Comparison of ENCODE assay signal across 21 cellular contexts in genomic region chr16:71794943-71795342, GRCh38. TPM values are rescaled to one million over a fixed set of nuclear protein-coding genes. Genes with fewer than 3 reads are reported as not detected.
A peak's percentile ranks its signal among the peaks of the same experiment; 100 is the strongest.
DNase-seq lines count a peak whose midpoint lies in the region; ATAC-seq, FAIRE-seq and TF ChIP-seq lines count a peak whose summit lies in the region.
"Had no signal": no experiment of that assay in that cellular context is flagged by ENCODE, and none has a peak within 500 bp of the region (broad histone marks: within the 10 kb centered on the region; RNA-seq: fewer than 3 reads in every experiment).

No MANE protein-coding gene starts in this region.

- H3K4me3 ChIP-seq in HepG2 (replicated peaks in 1 of 3; ENCODE audit: insufficient read depth in 1 of 3, low read depth in 2 of 3, low read length in 3 of 3) (no peak overlapping the region), right lobe of liver (no peak overlapping the region)
- H3K4me3 ChIP-seq: sigmoid colon had no signal

- H3K36me3 Mint-ChIP-seq in activated naive CD8-positive, alpha-beta T cell treated with anti-CD3 and anti-CD28 coated beads, Interleukin-2, amount 10 ng/mL, durations not matched to agents 7 days and 5 days: peaks cover 25% of the 10 kb centered on the region
- H3K36me3 Mint-ChIP-seq in naive B cell: peaks cover 0 to 6% of the 10 kb centered on the region in 2 donors

- H3K27ac ChIP-seq in HepG2 (ENCODE audit: extremely low read length, insufficient read depth, low read length): no peak overlapping the region
- no peak overlapping the region for H3K27ac ChIP-seq in right lobe of liver
- H3K27ac ChIP-seq: WERI-Rb-1 had no signal

- DNase-seq in HepG2 (ENCODE audit: low spot score) (no peak), right lobe of liver (no peak), naive B cell (no peak), omental fat pad (ENCODE audit: low spot score) (no peak), DMS79 treated with DMSO at 0.1 percent for 48 hours (lab: John Stamatoyannopoulos, UW) (no peak)
- no peak for DNase-seq in activated naive CD8-positive, alpha-beta T cell treated with anti-CD3 and anti-CD28 coated beads, Interleukin-2, amount 10 ng/mL, durations not matched to agents 7 days and 5 days
- DNase-seq: activated gamma-delta T cell, COR-L47, H7, hypothalamus, mesendoderm, MV-4-11, NCI-H2081, occipital lobe, sigmoid colon, SW 1271, WERI-Rb-1 had no signal

- no peaks in the 10 kb centered on the region for H3K27me3 ChIP-seq in HepG2 (ENCODE audit: control insufficient read depth in 1 of 2, insufficient read depth in 2 of 2, low read length in 2 of 2)
- no peaks in the 10 kb centered on the region for H3K27me3 ChIP-seq in right lobe of liver
- H3K27me3 ChIP-seq: sigmoid colon had no signal

- peaks cover 96% of the 10 kb centered on the region for H3K79me2 ChIP-seq in HepG2 (ENCODE audit: insufficient read depth, low read length)

- POLR2A ChIA-PET in HepG2 (lab: Yijun Ruan, JAX): interaction anchor here (2.4 kb wide), 1 partner anchor 13 kb away, joined by 15 read pairs; the partner anchor contains the start of gene AP1G1
- POLR2A ChIA-PET in activated naive CD8-positive, alpha-beta T cell treated with anti-CD3 and anti-CD28 coated beads, Interleukin-2, amount 10 ng/mL, durations not matched to agents 7 days and 5 days (lab: Charles Lee): interaction anchor here (1.4 to 1.9 kb wide), 2 partner anchors 13 to 99 kb away, joined by 4 to 11 read pairs; partner anchors contain the start of gene AP1G1

- TF ChIP-seq RAD21 in HepG2 (CRISPR knock-in tag; IDR thresholded peaks at IDR 0.05): no peak

- peaks cover 42% of the 10 kb centered on the region for H3K4me1 Mint-ChIP-seq in activated naive CD8-positive, alpha-beta T cell treated with anti-CD3 and anti-CD28 coated beads, Interleukin-2, amount 10 ng/mL, durations not matched to agents 7 days and 5 days
- H3K4me1 Mint-ChIP-seq in naive B cell: peaks cover 33 to 68% (median 53%) of the 10 kb centered on the region in 3 donors

- peak; percentile 60 for ATAC-seq in HepG2
- no peak for ATAC-seq in right lobe of liver
- ATAC-seq in activated naive CD8-positive, alpha-beta T cell treated with anti-CD3 and anti-CD28 coated beads, Interleukin-2, amount 10 ng/mL, durations not matched to agents 7 days and 5 days (ENCODE audit: low read depth): no peak
- ATAC-seq in naive B cell (ENCODE audit: low read depth in 2 of 2): no peak
- ATAC-seq in GM19467 (IDR thresholded peaks at IDR 0.05; ENCODE audit: unreplicated experiment): no peak
- no peak for ATAC-seq in GM19035 (IDR thresholded peaks at IDR 0.05; ENCODE audit: unreplicated experiment)
- no peak for ATAC-seq in omental fat pad (ENCODE audit: low FRiP score)

- H3K36me3 ChIP-seq in HepG2 (replicated peaks in 1 of 2; ENCODE audit: control insufficient read depth in 1 of 2, insufficient read depth in 2 of 2, low read length in 2 of 2) (peaks cover 9 to 41% of the 10 kb centered on the region in 2 experiments; a peak in 4 of 5 replicates), right lobe of liver (peaks cover 0 to 13% (median 0%) of the 10 kb centered on the region in 4 donors)

- H3K27ac Mint-ChIP-seq in activated naive CD8-positive, alpha-beta T cell treated with anti-CD3 and anti-CD28 coated beads, Interleukin-2, amount 10 ng/mL, durations not matched to agents 7 days and 5 days: peak overlapping the region; percentile 70
- peak overlapping the region in 5 of 6 donors; percentile 1 to 75 (median 22) for H3K27ac Mint-ChIP-seq in naive B cell

- intact Hi-C loops in HepG2 (cut with micrococcal nuclease; ENCODE audit: unreplicated experiment) (no loop called here), right lobe of liver (cut with DNase I) (no loop called here)

- H3K9me3 ChIP-seq in HepG2 (ENCODE audit: low read length): no peaks in the 10 kb centered on the region
- no peaks in the 10 kb centered on the region for H3K9me3 ChIP-seq in right lobe of liver
- H3K9me3 ChIP-seq: sigmoid colon had no signal

- BruUV-seq in HepG2 (replicated peaks; lab: Mats Ljungman, UMichigan): no TSS peak

- CTCF ChIA-PET in HepG2 (lab: Yijun Ruan, JAX; ENCODE audit: low intra/inter-chr PET ratio, low total read pairs): no interaction called here

- no peak overlapping the region for H3K9ac ChIP-seq in HepG2 (ENCODE audit: insufficient read depth, low read depth, low read length)

- no peaks in the 10 kb centered on the region for H3K27me3 Mint-ChIP-seq in activated naive CD8-positive, alpha-beta T cell treated with anti-CD3 and anti-CD28 coated beads, Interleukin-2, amount 10 ng/mL, durations not matched to agents 7 days and 5 days
- no peaks in the 10 kb centered on the region for H3K27me3 Mint-ChIP-seq in naive B cell

- peaks cover 22% of the 10 kb centered on the region; the same call in 1 of the 2 replicates for H3K4me1 ChIP-seq in HepG2 (ENCODE audit: insufficient read depth, low read length)
- peaks cover 0 to 14% (median 9%) of the 10 kb centered on the region in 4 donors for H3K4me1 ChIP-seq in right lobe of liver

- TF ChIP-seq CTCF in HepG2 (CRISPR knock-in tag; IDR thresholded peaks at IDR 0.05): no peak
- TF ChIP-seq CTCF in right lobe of liver (IDR thresholded peaks at IDR 0.05): no peak
- no peak for TF ChIP-seq CTCF in omental fat pad (IDR thresholded peaks at IDR 0.05)

- no peak overlapping the region for H3K4me2 ChIP-seq in HepG2 (ENCODE audit: low read depth, low read length)

- no peak overlapping the region for H2AFZ ChIP-seq in HepG2 (ENCODE audit: low read length)

- in situ Hi-C loops in HepG2 (cut with HindIII; ENCODE audit: extremely low pct_ligation_motif_present, low pct_unique_long_range_greater_than_20kb): no loop called here

- FAIRE-seq in HepG2 (lab: Jason Lieb, UNC): peak; percentile 12
- FAIRE-seq: astrocyte, GM18507 had no signal

- peaks cover 30% of the 10 kb centered on the region for H4K20me1 ChIP-seq in HepG2 (ENCODE audit: insufficient read depth, low read length)

- H3K9me3 Mint-ChIP-seq in activated naive CD8-positive, alpha-beta T cell treated with anti-CD3 and anti-CD28 coated beads, Interleukin-2, amount 10 ng/mL, durations not matched to agents 7 days and 5 days: no peaks in the 10 kb centered on the region
- H3K9me3 Mint-ChIP-seq in naive B cell: no peaks in the 10 kb centered on the region

- TF ChIP-seq EP300 in HepG2 (IDR thresholded peaks at IDR 0.05; ENCODE audit: low read depth in 2 of 2, low read length in 2 of 2) (no peak), HepG2 (CRISPR knock-in tag; IDR thresholded peaks at IDR 0.05; ENCODE audit: borderline replicate concordance) (no peak)

- no peak for TF ChIP-seq POLR2A in HepG2 (IDR thresholded peaks at IDR 0.05; ENCODE audit: insufficient read depth in 1 of 2, low read depth in 2 of 2, low read length in 2 of 2)
- TF ChIP-seq POLR2A in right lobe of liver (IDR thresholded peaks at IDR 0.05): no peak

- peak overlapping the region; percentile 34 for H3K4me3 Mint-ChIP-seq in activated naive CD8-positive, alpha-beta T cell treated with anti-CD3 and anti-CD28 coated beads, Interleukin-2, amount 10 ng/mL, durations not matched to agents 7 days and 5 days
- no peak overlapping the region for H3K4me3 Mint-ChIP-seq in naive B cell

- WGBS in HepG2 (ENCODE audit: low lambda C conversion rate): 76% methylated on average over 1 of the region's 1 CpG
- WGBS in right lobe of liver (ENCODE audit: insufficient coverage, low coverage, low lambda C conversion rate, missing lambda C conversion rate): 14% methylated on average over 1 of the region's 1 CpG

RNA-seq across cellular contexts. Expression of gene AP1G1, which starts 13.7 kb away (rescaled TPM):
- total RNA-seq in HepG2 (2016; rRNA removed; fragmentation: Illumina TruSeq; extraction: Trizol) (66.2 and 87.1 TPM in 2 replicates), right lobe of liver (10 to 100 TPM; 47.8 to 54.1 (median 52.5) TPM), omental fat pad (100 to 1,000 TPM in 1 of 4 donors, 10 to 100 TPM in 3; 80.0 to 108 (median 92.4) TPM)
- 7.1 TPM in 2 replicates for total RNA-seq in HepG2 (2016; cell fraction: cytosol; rRNA removed; fragmentation: Illumina TruSeq; extraction: Trizol; ENCODE audit: low read depth)
- 66.4 and 87.7 TPM in 2 replicates for total RNA-seq in HepG2 (2016; cell fraction: insoluble cytoplasmic fraction; rRNA removed; fragmentation: Illumina TruSeq; extraction: Trizol)
- 21.0 and 22.8 TPM in 2 replicates for total RNA-seq in HepG2 (2016; cell fraction: membrane; rRNA removed; fragmentation: Illumina TruSeq; extraction: Trizol)
- total RNA-seq in HepG2 (2016; cell fraction: nucleus; rRNA removed; fragmentation: Illumina TruSeq; extraction: Trizol): 90.7 and 111 TPM in 2 replicates
- polyA plus RNA-seq in HepG2 (2011; rRNA removed) (58.8 and 62.2 TPM in 2 replicates), naive B cell (ENCODE audit: low read depth in 6 of 6) (10 to 100 TPM in 4 of 6 donors, 1 to 10 TPM in 2; 5.6 to 17.6 (median 14.8) TPM)
- polyA plus RNA-seq in HepG2 (2011; cell fraction: cytosol; rRNA removed): 40.7 and 56.1 TPM in 2 replicates
- polyA plus RNA-seq in HepG2 (2011; cell fraction: nucleus; rRNA removed): 69.2 and 80.7 TPM in 2 replicates
- 41.7 and 51.2 TPM in 2 replicates for polyA plus RNA-seq in HepG2 (2012)
- polyA plus RNA-seq in HepG2 (2016; cell fraction: cytosol; fragmentation: Illumina TruSeq; extraction: Trizol; ENCODE audit: low read depth): 2.4 and 3.2 TPM in 2 replicates
- 61.2 and 67.4 TPM in 2 replicates for polyA plus RNA-seq in HepG2 (2016; cell fraction: insoluble cytoplasmic fraction; fragmentation: Illumina TruSeq; extraction: Trizol; ENCODE audit: low read depth)
- 9.9 and 10.4 TPM in 2 replicates for polyA plus RNA-seq in HepG2 (2016; cell fraction: membrane; fragmentation: Illumina TruSeq; extraction: Trizol; ENCODE audit: low read depth)
- polyA plus RNA-seq in HepG2 (2016; cell fraction: nucleus; fragmentation: Illumina TruSeq; extraction: Trizol; ENCODE audit: insufficient read depth, low read depth): 71.7 and 84.0 TPM in 2 replicates
- polyA minus RNA-seq in HepG2 (2011; rRNA and poly(A)+ RNA removed; ENCODE audit: low replicate concordance): 149 and 155 TPM in 2 replicates
- 71.5 and 78.8 TPM in 2 replicates for polyA minus RNA-seq in HepG2 (2011; cell fraction: cytosol; rRNA and poly(A)+ RNA removed)
- 197 and 211 TPM in 2 replicates for polyA minus RNA-seq in HepG2 (2011; cell fraction: nucleus; rRNA and poly(A)+ RNA removed)
- total RNA-seq in activated naive CD8-positive, alpha-beta T cell treated with anti-CD3 and anti-CD28 coated beads, Interleukin-2, amount 10 ng/mL, durations not matched to agents 7 days and 5 days: 10 to 100 TPM; 86.3 to 93.2 TPM

RNA-seq across cellular contexts. Expression of gene ATXN1L, which starts 50.8 kb away (rescaled TPM):
- total RNA-seq in HepG2 (2016; rRNA removed; fragmentation: Illumina TruSeq; extraction: Trizol) (22.4 and 23.6 TPM in 2 replicates), right lobe of liver (10 to 100 TPM in 3 of 6 experiments, 1 to 10 TPM in 3; 9.2 to 11.9 (median 10.3) TPM), omental fat pad (10 to 100 TPM; 30.6 to 43.1 (median 37.0) TPM)
- 3.6 and 5.9 TPM in 2 replicates for total RNA-seq in HepG2 (2016; cell fraction: cytosol; rRNA removed; fragmentation: Illumina TruSeq; extraction: Trizol; ENCODE audit: low read depth)
- 20.9 and 21.7 TPM in 2 replicates for total RNA-seq in HepG2 (2016; cell fraction: insoluble cytoplasmic fraction; rRNA removed; fragmentation: Illumina TruSeq; extraction: Trizol)
- 10.7 and 13.4 TPM in 2 replicates for total RNA-seq in HepG2 (2016; cell fraction: membrane; rRNA removed; fragmentation: Illumina TruSeq; extraction: Trizol)
- total RNA-seq in HepG2 (2016; cell fraction: nucleus; rRNA removed; fragmentation: Illumina TruSeq; extraction: Trizol): 21.5 and 23.5 TPM in 2 replicates
- polyA plus RNA-seq in HepG2 (2011; rRNA removed) (19.6 and 20.0 TPM in 2 replicates), naive B cell (ENCODE audit: low read depth in 6 of 6) (10 to 100 TPM in 3 of 6 donors, 1 to 10 TPM in 3; 7.2 to 44.9 (median 10.2) TPM)
- 13.1 and 13.9 TPM in 2 replicates for polyA plus RNA-seq in HepG2 (2011; cell fraction: cytosol; rRNA removed)
- 33.8 and 34.8 TPM in 2 replicates for polyA plus RNA-seq in HepG2 (2011; cell fraction: nucleus; rRNA removed)
- 16.8 and 18.1 TPM in 2 replicates for polyA plus RNA-seq in HepG2 (2012)
- 1.9 and 3.5 TPM in 2 replicates for polyA plus RNA-seq in HepG2 (2016; cell fraction: cytosol; fragmentation: Illumina TruSeq; extraction: Trizol; ENCODE audit: low read depth)
- 14.9 and 15.2 TPM in 2 replicates for polyA plus RNA-seq in HepG2 (2016; cell fraction: insoluble cytoplasmic fraction; fragmentation: Illumina TruSeq; extraction: Trizol; ENCODE audit: low read depth)
- polyA plus RNA-seq in HepG2 (2016; cell fraction: membrane; fragmentation: Illumina TruSeq; extraction: Trizol; ENCODE audit: low read depth): 5.2 and 5.3 TPM in 2 replicates
- 25.4 and 26.1 TPM in 2 replicates for polyA plus RNA-seq in HepG2 (2016; cell fraction: nucleus; fragmentation: Illumina TruSeq; extraction: Trizol; ENCODE audit: insufficient read depth, low read depth)
- 27.5 and 35.3 TPM in 2 replicates for polyA minus RNA-seq in HepG2 (2011; rRNA and poly(A)+ RNA removed; ENCODE audit: low replicate concordance)
- polyA minus RNA-seq in HepG2 (2011; cell fraction: cytosol; rRNA and poly(A)+ RNA removed): 11.6 and 12.9 TPM in 2 replicates
- 26.9 and 31.0 TPM in 2 replicates for polyA minus RNA-seq in HepG2 (2011; cell fraction: nucleus; rRNA and poly(A)+ RNA removed)
- 10 to 100 TPM; 27.8 to 28.3 TPM for total RNA-seq in activated naive CD8-positive, alpha-beta T cell treated with anti-CD3 and anti-CD28 coated beads, Interleukin-2, amount 10 ng/mL, durations not matched to agents 7 days and 5 days
